12 cellular contexts compared by ENCODE assay signal in the genomic region with DNA sequence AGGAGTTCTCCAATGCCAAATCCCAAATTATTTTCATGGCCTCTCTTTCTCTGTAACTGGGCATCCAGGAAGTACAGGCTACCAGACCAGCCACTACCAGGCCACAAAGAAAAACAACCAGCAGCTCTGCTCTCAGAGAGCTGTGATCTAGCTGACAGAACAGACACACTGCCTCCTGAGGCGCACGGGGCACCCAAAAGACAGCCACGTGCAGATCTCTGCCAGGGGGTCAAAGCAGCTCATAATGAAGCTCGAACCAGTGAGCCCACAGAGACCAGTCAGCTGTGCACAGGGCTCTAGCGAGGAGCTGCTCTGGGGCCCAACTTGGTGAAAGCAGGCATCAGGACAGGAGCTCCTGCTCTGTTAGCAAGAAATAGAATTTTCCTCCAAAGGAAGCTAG. TPM values are rescaled to one million over a fixed set of nuclear protein-coding genes. Genes with fewer than 3 reads are reported as not detected.
A peak's percentile ranks its signal among the peaks of the same experiment; 100 is the strongest.
DNase-seq lines count a peak whose midpoint lies in the region; ATAC-seq, FAIRE-seq and TF ChIP-seq lines count a peak whose summit lies in the region.
"Had no signal": no experiment of that assay in that cellular context is flagged by ENCODE, and none has a peak within 500 bp of the region (broad histone marks: within the 10 kb centered on the region; RNA-seq: fewer than 3 reads in every experiment).

No MANE protein-coding gene starts in this region.

- no peak overlapping the region for H2AFZ ChIP-seq in keratinocyte (ENCODE audit: control insufficient read depth, low read length)

- H3K27ac ChIP-seq in adrenal gland: peak overlapping the region in 3 of 5 donors; percentile 16 to 77 (median 67)
- H3K27ac ChIP-seq in keratinocyte (ENCODE audit: control insufficient read depth, insufficient read depth, low read length): peak overlapping the region; percentile 53
- H3K27ac ChIP-seq in stomach: peak overlapping the region; percentile 32 to 91 (median 85)

- TF ChIP-seq POLR2A in adrenal gland (IDR thresholded peaks at IDR 0.05): no peak
- TF ChIP-seq POLR2A in stomach (IDR thresholded peaks at IDR 0.05): no peak

- intact Hi-C loops in adrenal gland (cut with DNase I): no loop called here
- intact Hi-C loops in stomach (cut with DNase I; ENCODE audit: low total_unique reads): no loop called here

- peaks cover 87% of the 10 kb centered on the region for H3K79me2 ChIP-seq in keratinocyte (ENCODE audit: control insufficient read depth, insufficient read depth, low read length)

- H3K4me3 ChIP-seq in adrenal gland: no peak overlapping the region
- no peak overlapping the region for H3K4me3 ChIP-seq in keratinocyte (ENCODE audit: control insufficient read depth in 2 of 3, extremely low read depth in 1 of 3, insufficient read depth in 2 of 3, low read depth in 1 of 3, low read length in 3 of 3)
- H3K4me3 ChIP-seq in stomach: no peak overlapping the region
- H3K4me3 ChIP-seq: K562, mucosa of descending colon had no signal

- in situ Hi-C loops in GM13976 (cut with MboI; ENCODE audit: low sequenced_read_pairs, unreplicated experiment): no loop called here

- H3K9me3 ChIP-seq in adrenal gland (replicated peaks in 1 of 3) (no peaks in the 10 kb centered on the region), keratinocyte (ENCODE audit: control insufficient read depth, low read depth, low read length) (no peaks in the 10 kb centered on the region), stomach (no peaks in the 10 kb centered on the region)
- H3K9me3 ChIP-seq: mucosa of descending colon had no signal

- peaks cover 8% of the 10 kb centered on the region for H3K9me1 ChIP-seq in keratinocyte (ENCODE audit: control insufficient read depth, extremely low read depth, insufficient read depth, low read length)

- TF ChIP-seq EP300 in stomach (IDR thresholded peaks at IDR 0.05): no peak

- ATAC-seq in GM19467 (IDR thresholded peaks at IDR 0.05; ENCODE audit: unreplicated experiment): no peak
- ATAC-seq: K562 had no signal

- H4K20me1 ChIP-seq in keratinocyte (ENCODE audit: control insufficient read depth, extremely low read depth, insufficient read depth, low read length): peaks cover 39% of the 10 kb centered on the region

- dilution Hi-C loops in keratinocyte (cut with MboI; ENCODE audit: extremely low pct_ligation_motif_present, low sequenced_read_pairs): no loop called here

- WGBS in adrenal gland, 4 donors: 42 to 75% (median 68%) methylated on average over 4 to 5 of the region's 5 CpGs
- WGBS in stomach, 5 donors: 46 to 60% (median 56%) methylated on average over 5 of the region's 5 CpGs

- H3K4me2 ChIP-seq in keratinocyte (ENCODE audit: control insufficient read depth, extremely low read depth, insufficient read depth, low read depth, low read length): peak overlapping the region; percentile 56

- H3K4me1 ChIP-seq in adrenal gland (replicated peaks in 1 of 2) (peaks cover 16 to 67% of the 10 kb centered on the region in 2 donors), keratinocyte (ENCODE audit: control insufficient read depth, extremely low read depth, insufficient read depth, low read length) (peaks cover 98% of the 10 kb centered on the region), stomach (peaks cover 78 to 100% (median 93%) of the 10 kb centered on the region in 4 donors)

- FAIRE-seq in HTR-8/SVneo (lab: Jason Lieb, UNC): peak; percentile 69
- no peak for FAIRE-seq in keratinocyte (lab: Jason Lieb, UNC)
- FAIRE-seq: K562 had no signal

- H3K9ac ChIP-seq in keratinocyte (ENCODE audit: control insufficient read depth, extremely low read depth, insufficient read depth, low read length): peak overlapping the region; percentile 42

- H3K36me3 ChIP-seq in adrenal gland (replicated peaks in 1 of 2) (no peaks in the 10 kb centered on the region), keratinocyte (ENCODE audit: control insufficient read depth in 2 of 2, extremely low read depth in 1 of 2, insufficient read depth in 2 of 2, low read length in 2 of 2) (peaks cover 10 to 51% of the 10 kb centered on the region in 2 experiments), stomach (no peaks in the 10 kb centered on the region)

- DNase-seq in HTR-8/SVneo (ENCODE audit: insufficient read length, low spot score) (no peak), adrenal gland (no peak), keratinocyte (ENCODE audit: low read depth, low spot score) (no peak), stomach (no peak), amygdala (lab: John Stamatoyannopoulos, UW) (no peak), GM13976 (ENCODE audit: low spot score) (no peak), NCI-H2171 treated with DMSO at 0.1 percent for 48 hours (lab: John Stamatoyannopoulos, UW) (no peak)
- DNase-seq: foreskin fibroblast, NCI-H524 treated with DMSO at 0.1 percent for 48 hours had no signal

- TF ChIP-seq CTCF in adrenal gland (IDR thresholded peaks at IDR 0.05) (no peak), keratinocyte (optimal IDR thresholded peaks at IDR 0.05 in 1 of 3, IDR thresholded peaks at IDR 0.05 in 1 of 3, conservative IDR thresholded peaks at IDR 0.05 in 1 of 3; ENCODE audit: extremely low read depth in 1 of 3, insufficient read depth in 2 of 3, low read length in 3 of 3) (no peak), stomach (IDR thresholded peaks at IDR 0.05) (no peak), GM13976 (IDR thresholded peaks at IDR 0.05; ENCODE audit: borderline replicate concordance, control extremely low read depth, extremely low read depth, insufficient read depth, missing control alignments) (no peak)

- H3K27me3 ChIP-seq in adrenal gland (no peaks in the 10 kb centered on the region), keratinocyte (ENCODE audit: control insufficient read depth, extremely low read depth, insufficient read depth, low read length) (no peaks in the 10 kb centered on the region), stomach (no peaks in the 10 kb centered on the region)

RNA-seq across cellular contexts. Expression of a gene that starts 30.4 kb away (rescaled TPM):
- total RNA-seq in adrenal gland: 100 to 1,000 TPM in 4 of 8 donors, 10 to 100 TPM in 4; 67.0 to 180 (median 98.9) TPM
- polyA plus RNA-seq in adrenal gland: 10 to 100 TPM; 50.5 to 61.3 (median 55.7) TPM
- 394 to 1,027 TPM (median 558 TPM) in 3 replicates for polyA plus RNA-seq in keratinocyte
- polyA plus RNA-seq in keratinocyte (2011; ENCODE audit: low read depth): 195 TPM
- 508 and 647 TPM in 2 replicates for polyA plus RNA-seq in keratinocyte (2011; cell fraction: cytosol; rRNA removed)
- polyA plus RNA-seq in keratinocyte (2011; cell fraction: nucleus; rRNA removed): 807 and 940 TPM in 2 replicates
- 200 and 858 TPM in 2 replicates for polyA plus RNA-seq in keratinocyte (2012; ENCODE audit: low replicate concordance)
- 613 to 2,215 TPM (median 836 TPM) in 3 replicates for polyA minus RNA-seq in keratinocyte
- polyA minus RNA-seq in keratinocyte (2011; cell fraction: cytosol; rRNA and poly(A)+ RNA removed): 1,064 TPM
- 724 and 945 TPM in 2 replicates for polyA minus RNA-seq in keratinocyte (2011; cell fraction: nucleus; rRNA and poly(A)+ RNA removed)
- 100 to 1,000 TPM; 191 to 504 (median 237) TPM for total RNA-seq in stomach
- 10 to 100 TPM; 25.7 to 87.7 (median 43.6) TPM for polyA plus RNA-seq in stomach
